ENCODE assay signal across 10 cellular contexts in the genomic region with DNA sequence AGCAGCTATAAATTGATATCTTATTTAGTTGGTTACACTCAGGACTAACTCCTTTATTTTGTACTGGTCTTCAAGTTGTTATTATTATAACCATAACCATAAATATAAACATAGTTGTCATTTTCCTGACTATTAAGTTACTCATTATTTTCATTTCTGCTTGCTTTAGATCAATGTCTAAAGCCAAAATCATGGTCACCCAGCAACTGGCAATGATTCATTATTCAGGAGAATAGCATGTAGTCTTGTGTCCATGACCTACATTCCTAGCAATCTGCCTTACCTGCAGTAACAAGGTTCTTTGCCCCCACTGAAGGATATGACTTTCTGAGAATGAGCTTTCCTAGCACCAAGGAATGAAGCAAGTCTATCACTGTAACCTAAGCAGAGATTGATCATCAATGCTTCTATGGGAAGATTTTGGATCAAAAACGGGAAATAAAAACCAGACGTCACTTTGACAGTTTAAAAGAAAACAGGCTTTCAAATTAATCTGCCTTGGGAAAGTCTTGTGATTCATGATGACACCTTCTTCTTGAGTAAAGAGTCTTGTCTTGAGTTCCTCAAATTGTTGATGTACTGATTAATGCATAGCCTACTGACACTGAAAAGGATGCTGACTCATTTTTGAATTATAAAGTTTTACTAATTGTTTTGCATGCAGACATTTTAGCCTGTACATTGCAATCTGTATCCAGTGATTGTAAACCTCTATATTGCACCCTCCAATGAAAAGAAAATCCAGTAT.
A peak's percentile ranks its signal among the peaks of the same experiment; 100 is the strongest.
DNase-seq lines count a peak whose midpoint lies in the region; ATAC-seq lines count a peak whose summit lies in the region.
"Had no signal": no experiment of that assay in that cellular context is flagged by ENCODE, and none has a peak within 500 bp of the region (broad histone marks: within the 10 kb centered on the region; RNA-seq: fewer than 3 reads in every experiment).

No MANE protein-coding gene starts in this region.

- DNase-seq in NOMO-1 treated with DMSO at 0.1 percent for 48 hours (lab: John Stamatoyannopoulos, UW; ENCODE audit: unreplicated experiment) = peak; percentile 93
- peak; percentile 35 for DNase-seq in kidney glomerular epithelial cell (lab: John Stamatoyannopoulos, UW)
- no peak for DNase-seq in activated CD8-positive, alpha-beta memory T cell treated with anti-CD3 and anti-CD28 coated beads for 24 hours
- DNase-seq in T-helper 9 cell = no peak
- DNase-seq: naive B cell, NCI-H510A treated with DMSO at 0.1 percent for 48 hours had no signal

- ATAC-seq in GM18858 (IDR thresholded peaks at IDR 0.05; ENCODE audit: unreplicated experiment) (peak; percentile 65), HG02759 (IDR thresholded peaks at IDR 0.05; ENCODE audit: unreplicated experiment) (peak; percentile 80), HG03045 (IDR thresholded peaks at IDR 0.05; ENCODE audit: unreplicated experiment) (no peak), GM21717 (IDR thresholded peaks at IDR 0.05; ENCODE audit: unreplicated experiment) (no peak)

Comparison
In these comparisons a context has a peak if more than half of its experiments do, and no peak if none do; other contexts are left out.
1. ATAC-seq: peak in GM18858 (single experiment) and HG02759 (single experiment); none in HG03045 (single experiment) and GM21717 (single experiment).
2. DNase-seq: peak in NOMO-1 treated with DMSO at 0.1 percent for 48 hours (single experiment) and kidney glomerular epithelial cell (single experiment); none in activated CD8-positive, alpha-beta memory T cell treated with anti-CD3 and anti-CD28 coated beads for 24 hours (single experiment) and T-helper 9 cell (single experiment).